In the genomic region with DNA sequence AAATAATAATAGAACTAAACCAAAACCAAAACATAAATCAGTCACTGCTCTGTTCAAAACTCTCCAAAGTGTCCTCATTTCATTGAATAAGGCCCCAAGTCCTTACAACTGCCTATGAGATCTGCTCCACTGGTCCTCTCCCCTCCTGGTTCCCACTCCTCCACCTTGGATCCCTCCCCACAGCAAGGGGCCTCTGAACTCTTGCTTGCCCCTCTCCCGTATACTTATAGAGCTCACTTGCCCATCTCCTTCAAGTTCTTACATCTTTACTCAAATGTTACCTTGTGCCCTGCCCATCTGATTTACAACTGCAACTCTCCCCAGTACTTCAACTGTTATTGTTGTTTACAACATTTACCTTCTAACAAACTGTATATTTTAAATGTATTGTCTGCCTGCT, we compare ENCODE assay signal across 1 cellular context.
TF ChIP-seq lines count a peak whose summit lies in the region.

No MANE protein-coding gene starts in this region.

TF ChIP-seq in GM12878, 131 proteins besides CTCF, POLR2A, EP300 and RAD21:
- TF ChIP-seq, protein P1, sequence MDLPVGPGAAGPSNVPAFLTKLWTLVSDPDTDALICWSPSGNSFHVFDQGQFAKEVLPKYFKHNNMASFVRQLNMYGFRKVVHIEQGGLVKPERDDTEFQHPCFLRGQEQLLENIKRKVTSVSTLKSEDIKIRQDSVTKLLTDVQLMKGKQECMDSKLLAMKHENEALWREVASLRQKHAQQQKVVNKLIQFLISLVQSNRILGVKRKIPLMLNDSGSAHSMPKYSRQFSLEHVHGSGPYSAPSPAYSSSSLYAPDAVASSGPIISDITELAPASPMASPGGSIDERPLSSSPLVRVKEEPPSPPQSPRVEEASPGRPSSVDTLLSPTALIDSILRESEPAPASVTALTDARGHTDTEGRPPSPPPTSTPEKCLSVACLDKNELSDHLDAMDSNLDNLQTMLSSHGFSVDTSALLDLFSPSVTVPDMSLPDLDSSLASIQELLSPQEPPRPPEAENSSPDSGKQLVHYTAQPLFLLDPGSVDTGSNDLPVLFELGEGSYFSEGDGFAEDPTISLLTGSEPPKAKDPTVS (IDR thresholded peaks at IDR 0.05; ENCODE audit: low read depth, low read length), result no peak
- TF ChIP-seq SMC3 (IDR thresholded peaks at IDR 0.05; ENCODE audit: borderline replicate concordance, low read length) (no peak), STAT1 (conservative IDR thresholded peaks at IDR 0.05) (no peak), RB1 (IDR thresholded peaks at IDR 0.05; ENCODE audit: borderline replicate concordance) (no peak), CBX3 (IDR thresholded peaks at IDR 0.05; ENCODE audit: borderline replicate concordance, low read depth) (no peak), BACH1 (IDR thresholded peaks at IDR 0.05; ENCODE audit: borderline replicate concordance) (no peak), POU2F2 (IDR thresholded peaks at IDR 0.05; ENCODE audit: borderline replicate concordance, low read depth, low read length) (no peak), SIX5 (IDR thresholded peaks at IDR 0.05; ENCODE audit: low read depth, low read length, severe bottlenecking) (no peak), BCL11A (IDR thresholded peaks at IDR 0.05; ENCODE audit: low read depth, low read length) (no peak), TARDBP (IDR thresholded peaks at IDR 0.05; ENCODE audit: borderline replicate concordance) (no peak), SMAD1 (IDR thresholded peaks at IDR 0.05; ENCODE audit: low read depth, partially characterized antibody) (no peak)
- TF ChIP-seq, protein P2, sequence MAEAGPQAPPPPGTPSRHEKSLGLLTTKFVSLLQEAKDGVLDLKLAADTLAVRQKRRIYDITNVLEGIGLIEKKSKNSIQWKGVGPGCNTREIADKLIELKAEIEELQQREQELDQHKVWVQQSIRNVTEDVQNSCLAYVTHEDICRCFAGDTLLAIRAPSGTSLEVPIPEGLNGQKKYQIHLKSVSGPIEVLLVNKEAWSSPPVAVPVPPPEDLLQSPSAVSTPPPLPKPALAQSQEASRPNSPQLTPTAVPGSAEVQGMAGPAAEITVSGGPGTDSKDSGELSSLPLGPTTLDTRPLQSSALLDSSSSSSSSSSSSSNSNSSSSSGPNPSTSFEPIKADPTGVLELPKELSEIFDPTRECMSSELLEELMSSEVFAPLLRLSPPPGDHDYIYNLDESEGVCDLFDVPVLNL (IDR thresholded peaks at IDR 0.05; ENCODE audit: low read depth, low read length), result no peak
- TF ChIP-seq, protein P3, sequence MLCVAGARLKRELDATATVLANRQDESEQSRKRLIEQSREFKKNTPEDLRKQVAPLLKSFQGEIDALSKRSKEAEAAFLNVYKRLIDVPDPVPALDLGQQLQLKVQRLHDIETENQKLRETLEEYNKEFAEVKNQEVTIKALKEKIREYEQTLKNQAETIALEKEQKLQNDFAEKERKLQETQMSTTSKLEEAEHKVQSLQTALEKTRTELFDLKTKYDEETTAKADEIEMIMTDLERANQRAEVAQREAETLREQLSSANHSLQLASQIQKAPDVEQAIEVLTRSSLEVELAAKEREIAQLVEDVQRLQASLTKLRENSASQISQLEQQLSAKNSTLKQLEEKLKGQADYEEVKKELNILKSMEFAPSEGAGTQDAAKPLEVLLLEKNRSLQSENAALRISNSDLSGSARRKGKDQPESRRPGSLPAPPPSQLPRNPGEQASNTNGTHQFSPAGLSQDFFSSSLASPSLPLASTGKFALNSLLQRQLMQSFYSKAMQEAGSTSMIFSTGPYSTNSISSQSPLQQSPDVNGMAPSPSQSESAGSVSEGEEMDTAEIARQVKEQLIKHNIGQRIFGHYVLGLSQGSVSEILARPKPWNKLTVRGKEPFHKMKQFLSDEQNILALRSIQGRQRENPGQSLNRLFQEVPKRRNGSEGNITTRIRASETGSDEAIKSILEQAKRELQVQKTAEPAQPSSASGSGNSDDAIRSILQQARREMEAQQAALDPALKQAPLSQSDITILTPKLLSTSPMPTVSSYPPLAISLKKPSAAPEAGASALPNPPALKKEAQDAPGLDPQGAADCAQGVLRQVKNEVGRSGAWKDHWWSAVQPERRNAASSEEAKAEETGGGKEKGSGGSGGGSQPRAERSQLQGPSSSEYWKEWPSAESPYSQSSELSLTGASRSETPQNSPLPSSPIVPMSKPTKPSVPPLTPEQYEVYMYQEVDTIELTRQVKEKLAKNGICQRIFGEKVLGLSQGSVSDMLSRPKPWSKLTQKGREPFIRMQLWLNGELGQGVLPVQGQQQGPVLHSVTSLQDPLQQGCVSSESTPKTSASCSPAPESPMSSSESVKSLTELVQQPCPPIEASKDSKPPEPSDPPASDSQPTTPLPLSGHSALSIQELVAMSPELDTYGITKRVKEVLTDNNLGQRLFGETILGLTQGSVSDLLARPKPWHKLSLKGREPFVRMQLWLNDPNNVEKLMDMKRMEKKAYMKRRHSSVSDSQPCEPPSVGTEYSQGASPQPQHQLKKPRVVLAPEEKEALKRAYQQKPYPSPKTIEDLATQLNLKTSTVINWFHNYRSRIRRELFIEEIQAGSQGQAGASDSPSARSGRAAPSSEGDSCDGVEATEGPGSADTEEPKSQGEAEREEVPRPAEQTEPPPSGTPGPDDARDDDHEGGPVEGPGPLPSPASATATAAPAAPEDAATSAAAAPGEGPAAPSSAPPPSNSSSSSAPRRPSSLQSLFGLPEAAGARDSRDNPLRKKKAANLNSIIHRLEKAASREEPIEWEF (IDR thresholded peaks at IDR 0.05; ENCODE audit: insufficient replicate concordance, low read depth, low read length), result no peak
